ENCODE assay signal across 1 cellular context in genomic region chr1:182616130-182617074, GRCh38.
TF ChIP-seq lines count a peak whose summit lies in the region.

No MANE protein-coding gene starts in this region.

TF ChIP-seq in K562, 482 proteins besides CTCF, POLR2A, EP300 and RAD21 (continued from another document and continues in another):
- TF ChIP-seq ARID3B (CRISPR knock-in tag; IDR thresholded peaks at IDR 0.05; ENCODE audit: borderline replicate concordance): no peak
- TF ChIP-seq HINFP (tag; conservative IDR thresholded peaks at IDR 0.05; ENCODE audit: low read depth): no peak
- TF ChIP-seq ZNF282 (CRISPR knock-in tag; IDR thresholded peaks at IDR 0.05): no peak
- no peak for TF ChIP-seq PML (IDR thresholded peaks at IDR 0.05; ENCODE audit: low read length)
- no peak for TF ChIP-seq EZH2 (IDR thresholded peaks at IDR 0.05; ENCODE audit: borderline replicate concordance, low read depth, low read length)
- no peak for TF ChIP-seq RERE (CRISPR knock-in tag; IDR thresholded peaks at IDR 0.05; ENCODE audit: borderline replicate concordance)
- no peak for TF ChIP-seq KHSRP (IDR thresholded peaks at IDR 0.05)
- TF ChIP-seq HMG20B (CRISPR knock-in tag; IDR thresholded peaks at IDR 0.05): no peak
- TF ChIP-seq ZNF121 (CRISPR knock-in tag; conservative IDR thresholded peaks at IDR 0.05): no peak
- TF ChIP-seq ZNF696 (CRISPR knock-in tag; conservative IDR thresholded peaks at IDR 0.05): no peak
- TF ChIP-seq PRDM10 (IDR thresholded peaks at IDR 0.05; ENCODE audit: partially characterized antibody): peak; percentile 31
- TF ChIP-seq ZNF274 (IDR thresholded peaks at IDR 0.05; ENCODE audit: borderline replicate concordance, low read depth, low read length): no peak
- no peak for TF ChIP-seq ZNF347 (CRISPR knock-in tag; IDR thresholded peaks at IDR 0.05; ENCODE audit: low read depth)
- TF ChIP-seq ZKSCAN8 (CRISPR knock-in tag; IDR thresholded peaks at IDR 0.05): 0 out of 2 replicates have a peak, but pooled peaks have one; percentile 4
- no peak for TF ChIP-seq ZC3H4 (CRISPR knock-in tag; IDR thresholded peaks at IDR 0.05; ENCODE audit: borderline replicate concordance)
- TF ChIP-seq ZNF639 (CRISPR knock-in tag; conservative IDR thresholded peaks at IDR 0.05 in 1 of 2, IDR thresholded peaks at IDR 0.05 in 1 of 2): no peak
- no peak for TF ChIP-seq ZNF184 (CRISPR knock-in tag; IDR thresholded peaks at IDR 0.05)
- TF ChIP-seq MCM5 (IDR thresholded peaks at IDR 0.05; ENCODE audit: low read depth): no peak
- no peak for TF ChIP-seq PYGO2 (tag; IDR thresholded peaks at IDR 0.05)
- no peak for TF ChIP-seq NUFIP1 (IDR thresholded peaks at IDR 0.05; ENCODE audit: partially characterized antibody)
- no peak for TF ChIP-seq ZZZ3 (IDR thresholded peaks at IDR 0.05)
- peak; percentile 41 to 54; a peak in 2 of 4 replicates for TF ChIP-seq NRF1 (conservative IDR thresholded peaks at IDR 0.05 in 1 of 2, IDR thresholded peaks at IDR 0.05 in 1 of 2)
- TF ChIP-seq TEAD4 (IDR thresholded peaks at IDR 0.05; ENCODE audit: low read length): no peak
- no peak for TF ChIP-seq TEAD4 (CRISPR knock-in tag; IDR thresholded peaks at IDR 0.05; ENCODE audit: borderline replicate concordance)
- no peak for TF ChIP-seq RCOR1 (IDR thresholded peaks at IDR 0.05; ENCODE audit: borderline replicate concordance in 1 of 2, low read depth in 2 of 2, low read length in 2 of 2)
- TF ChIP-seq HES1 (IDR thresholded peaks at IDR 0.05; ENCODE audit: low read depth): no peak
- TF ChIP-seq NCOA1 (IDR thresholded peaks at IDR 0.05; ENCODE audit: low read depth): no peak
- no peak for TF ChIP-seq ZNF551 (CRISPR knock-in tag; IDR thresholded peaks at IDR 0.05)
- TF ChIP-seq, protein P1, sequence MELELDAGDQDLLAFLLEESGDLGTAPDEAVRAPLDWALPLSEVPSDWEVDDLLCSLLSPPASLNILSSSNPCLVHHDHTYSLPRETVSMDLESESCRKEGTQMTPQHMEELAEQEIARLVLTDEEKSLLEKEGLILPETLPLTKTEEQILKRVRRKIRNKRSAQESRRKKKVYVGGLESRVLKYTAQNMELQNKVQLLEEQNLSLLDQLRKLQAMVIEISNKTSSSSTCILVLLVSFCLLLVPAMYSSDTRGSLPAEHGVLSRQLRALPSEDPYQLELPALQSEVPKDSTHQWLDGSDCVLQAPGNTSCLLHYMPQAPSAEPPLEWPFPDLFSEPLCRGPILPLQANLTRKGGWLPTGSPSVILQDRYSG (tag; conservative IDR thresholded peaks at IDR 0.05; ENCODE audit: low read depth): no peak
- TF ChIP-seq PHB (CRISPR knock-in tag; IDR thresholded peaks at IDR 0.05): 0 out of 2 replicates have a peak, but pooled peaks have one; percentile 42
- no peak for TF ChIP-seq FOXK1 (CRISPR knock-in tag; IDR thresholded peaks at IDR 0.05; ENCODE audit: borderline replicate concordance)
- TF ChIP-seq ZNF717 (CRISPR knock-in tag; IDR thresholded peaks at IDR 0.05): no peak
- TF ChIP-seq DPF2 (IDR thresholded peaks at IDR 0.05): no peak
- TF ChIP-seq KDM5B (IDR thresholded peaks at IDR 0.05; ENCODE audit: insufficient replicate concordance, low read depth, low read length): no peak
- TF ChIP-seq, protein P2, sequence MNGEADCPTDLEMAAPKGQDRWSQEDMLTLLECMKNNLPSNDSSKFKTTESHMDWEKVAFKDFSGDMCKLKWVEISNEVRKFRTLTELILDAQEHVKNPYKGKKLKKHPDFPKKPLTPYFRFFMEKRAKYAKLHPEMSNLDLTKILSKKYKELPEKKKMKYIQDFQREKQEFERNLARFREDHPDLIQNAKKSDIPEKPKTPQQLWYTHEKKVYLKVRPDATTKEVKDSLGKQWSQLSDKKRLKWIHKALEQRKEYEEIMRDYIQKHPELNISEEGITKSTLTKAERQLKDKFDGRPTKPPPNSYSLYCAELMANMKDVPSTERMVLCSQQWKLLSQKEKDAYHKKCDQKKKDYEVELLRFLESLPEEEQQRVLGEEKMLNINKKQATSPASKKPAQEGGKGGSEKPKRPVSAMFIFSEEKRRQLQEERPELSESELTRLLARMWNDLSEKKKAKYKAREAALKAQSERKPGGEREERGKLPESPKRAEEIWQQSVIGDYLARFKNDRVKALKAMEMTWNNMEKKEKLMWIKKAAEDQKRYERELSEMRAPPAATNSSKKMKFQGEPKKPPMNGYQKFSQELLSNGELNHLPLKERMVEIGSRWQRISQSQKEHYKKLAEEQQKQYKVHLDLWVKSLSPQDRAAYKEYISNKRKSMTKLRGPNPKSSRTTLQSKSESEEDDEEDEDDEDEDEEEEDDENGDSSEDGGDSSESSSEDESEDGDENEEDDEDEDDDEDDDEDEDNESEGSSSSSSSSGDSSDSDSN (IDR thresholded peaks at IDR 0.05; ENCODE audit: borderline replicate concordance in 1 of 2, low read depth in 2 of 2, low read length in 2 of 2): no peak
- no peak for TF ChIP-seq ELF2 (CRISPR knock-in tag; IDR thresholded peaks at IDR 0.05)
- TF ChIP-seq HDAC8 (tag; IDR thresholded peaks at IDR 0.05): no peak
- TF ChIP-seq, protein P3, sequence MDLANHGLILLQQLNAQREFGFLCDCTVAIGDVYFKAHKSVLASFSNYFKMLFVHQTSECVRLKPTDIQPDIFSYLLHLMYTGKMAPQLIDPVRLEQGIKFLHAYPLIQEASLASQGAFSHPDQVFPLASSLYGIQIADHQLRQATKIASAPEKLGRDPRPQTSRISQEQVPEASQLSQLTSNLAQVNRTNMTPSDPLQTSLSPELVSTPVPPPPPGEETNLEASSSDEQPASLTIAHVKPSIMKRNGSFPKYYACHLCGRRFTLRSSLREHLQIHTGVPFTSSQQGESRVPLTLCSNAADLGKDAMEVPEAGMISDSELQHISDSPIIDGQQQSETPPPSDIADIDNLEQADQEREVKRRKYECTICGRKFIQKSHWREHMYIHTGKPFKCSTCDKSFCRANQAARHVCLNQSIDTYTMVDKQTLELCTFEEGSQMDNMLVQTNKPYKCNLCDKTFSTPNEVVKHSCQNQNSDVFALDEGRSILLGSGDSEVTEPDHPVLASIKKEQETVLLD (IDR thresholded peaks at IDR 0.05): no peak
- TF ChIP-seq, protein P4, sequence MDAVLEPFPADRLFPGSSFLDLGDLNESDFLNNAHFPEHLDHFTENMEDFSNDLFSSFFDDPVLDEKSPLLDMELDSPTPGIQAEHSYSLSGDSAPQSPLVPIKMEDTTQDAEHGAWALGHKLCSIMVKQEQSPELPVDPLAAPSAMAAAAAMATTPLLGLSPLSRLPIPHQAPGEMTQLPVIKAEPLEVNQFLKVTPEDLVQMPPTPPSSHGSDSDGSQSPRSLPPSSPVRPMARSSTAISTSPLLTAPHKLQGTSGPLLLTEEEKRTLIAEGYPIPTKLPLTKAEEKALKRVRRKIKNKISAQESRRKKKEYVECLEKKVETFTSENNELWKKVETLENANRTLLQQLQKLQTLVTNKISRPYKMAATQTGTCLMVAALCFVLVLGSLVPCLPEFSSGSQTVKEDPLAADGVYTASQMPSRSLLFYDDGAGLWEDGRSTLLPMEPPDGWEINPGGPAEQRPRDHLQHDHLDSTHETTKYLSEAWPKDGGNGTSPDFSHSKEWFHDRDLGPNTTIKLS (IDR thresholded peaks at IDR 0.05; ENCODE audit: borderline replicate concordance, low read depth): no peak
- peak; percentile 74; the same call in 1 of the 2 replicates for TF ChIP-seq ZNF589 (CRISPR knock-in tag; IDR thresholded peaks at IDR 0.05; ENCODE audit: low read depth)
